ENCODE assay signal across 1 cellular context in the genomic region with DNA sequence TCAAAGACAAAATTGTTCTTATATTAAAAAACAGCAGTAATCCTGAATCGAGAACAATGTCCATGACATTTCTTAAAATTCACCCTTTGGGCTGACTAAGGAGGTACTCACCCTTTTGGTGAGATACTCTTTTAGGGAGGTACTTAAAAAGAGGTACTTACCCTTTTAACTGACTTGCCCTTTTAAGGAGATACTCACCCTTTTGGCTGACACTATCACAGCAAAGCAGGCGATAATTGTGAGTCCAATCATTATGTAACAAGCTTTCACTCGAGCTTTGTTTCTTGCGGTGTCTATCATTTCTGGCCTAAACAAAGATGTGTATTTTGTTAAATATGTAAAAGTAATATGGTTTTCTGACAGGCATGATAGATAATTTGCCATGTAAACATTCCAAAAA.
TF ChIP-seq lines count a peak whose summit lies in the region.

No MANE protein-coding gene starts in this region.

TF ChIP-seq in K562, 482 proteins besides CTCF, POLR2A, EP300 and RAD21:
- TF ChIP-seq TCF7L2 (IDR thresholded peaks at IDR 0.05; ENCODE audit: low read depth, low read length) (no peak), ZNF57 (CRISPR knock-in tag; IDR thresholded peaks at IDR 0.05) (no peak), TCF3 (CRISPR knock-in tag; IDR thresholded peaks at IDR 0.05) (0 out of 2 replicates have a peak, but pooled peaks have one; percentile 38), CBFA2T3 (IDR thresholded peaks at IDR 0.05) (peak; percentile 50; the same call in 1 of the 2 replicates), FOXM1 (IDR thresholded peaks at IDR 0.05; ENCODE audit: low read depth) (0 out of 2 replicates have a peak, but pooled peaks have one; percentile 49), FOXM1 (CRISPR knock-in tag; IDR thresholded peaks at IDR 0.05; ENCODE audit: low read depth) (no peak), TEAD4 (IDR thresholded peaks at IDR 0.05; ENCODE audit: low read length) (peak; percentile 25; the same call in 1 of the 2 replicates), TEAD4 (CRISPR knock-in tag; IDR thresholded peaks at IDR 0.05; ENCODE audit: borderline replicate concordance) (no peak), TAL1 (IDR thresholded peaks at IDR 0.05) (peak; percentile 25; the same call in 1 of the 2 replicates), ZNF717 (CRISPR knock-in tag; IDR thresholded peaks at IDR 0.05) (no peak), ARID1B (IDR thresholded peaks at IDR 0.05) (peak; percentile 51), POLR2G (IDR thresholded peaks at IDR 0.05; ENCODE audit: low read depth, low read length) (no peak), STAT5A (IDR thresholded peaks at IDR 0.05; ENCODE audit: borderline replicate concordance, low read length) (0 out of 2 replicates have a peak, but pooled peaks have one; percentile 17), NR2C1 (IDR thresholded peaks at IDR 0.05) (no peak), NR2C1 (tag; IDR thresholded peaks at IDR 0.05) (no peak), SNIP1 (IDR thresholded peaks at IDR 0.05; ENCODE audit: low read depth) (peak; percentile 85), MTF1 (CRISPR knock-in tag; IDR thresholded peaks at IDR 0.05; ENCODE audit: borderline replicate concordance) (no peak), SOX6 (IDR thresholded peaks at IDR 0.05) (0 out of 2 replicates have a peak, but pooled peaks have one; percentile 29), RFX1 (IDR thresholded peaks at IDR 0.05) (no peak), DPF2 (IDR thresholded peaks at IDR 0.05) (0 out of 2 replicates have a peak, but pooled peaks have one; percentile 29), CREBBP (IDR thresholded peaks at IDR 0.05; ENCODE audit: low read depth, low read length) (no peak), GTF2E2 (tag; IDR thresholded peaks at IDR 0.05) (no peak), ZBTB1 (CRISPR knock-in tag; IDR thresholded peaks at IDR 0.05; ENCODE audit: borderline replicate concordance, low read depth) (no peak), MEIS2 (IDR thresholded peaks at IDR 0.05; ENCODE audit: partially characterized antibody) (peak; percentile 42), SRF (CRISPR knock-in tag; IDR thresholded peaks at IDR 0.05) (peak in 1 of 2 experiments; percentile 88; a peak in 2 of 4 replicates), ZFP36 (IDR thresholded peaks at IDR 0.05; ENCODE audit: low read depth, low read length, partially characterized antibody) (no peak), ZNF445 (CRISPR knock-in tag; IDR thresholded peaks at IDR 0.05; ENCODE audit: low read depth) (no peak), NCOR1 (IDR thresholded peaks at IDR 0.05) (0 out of 2 replicates have a peak, but pooled peaks have one; percentile 19)
- TF ChIP-seq, protein P1, sequence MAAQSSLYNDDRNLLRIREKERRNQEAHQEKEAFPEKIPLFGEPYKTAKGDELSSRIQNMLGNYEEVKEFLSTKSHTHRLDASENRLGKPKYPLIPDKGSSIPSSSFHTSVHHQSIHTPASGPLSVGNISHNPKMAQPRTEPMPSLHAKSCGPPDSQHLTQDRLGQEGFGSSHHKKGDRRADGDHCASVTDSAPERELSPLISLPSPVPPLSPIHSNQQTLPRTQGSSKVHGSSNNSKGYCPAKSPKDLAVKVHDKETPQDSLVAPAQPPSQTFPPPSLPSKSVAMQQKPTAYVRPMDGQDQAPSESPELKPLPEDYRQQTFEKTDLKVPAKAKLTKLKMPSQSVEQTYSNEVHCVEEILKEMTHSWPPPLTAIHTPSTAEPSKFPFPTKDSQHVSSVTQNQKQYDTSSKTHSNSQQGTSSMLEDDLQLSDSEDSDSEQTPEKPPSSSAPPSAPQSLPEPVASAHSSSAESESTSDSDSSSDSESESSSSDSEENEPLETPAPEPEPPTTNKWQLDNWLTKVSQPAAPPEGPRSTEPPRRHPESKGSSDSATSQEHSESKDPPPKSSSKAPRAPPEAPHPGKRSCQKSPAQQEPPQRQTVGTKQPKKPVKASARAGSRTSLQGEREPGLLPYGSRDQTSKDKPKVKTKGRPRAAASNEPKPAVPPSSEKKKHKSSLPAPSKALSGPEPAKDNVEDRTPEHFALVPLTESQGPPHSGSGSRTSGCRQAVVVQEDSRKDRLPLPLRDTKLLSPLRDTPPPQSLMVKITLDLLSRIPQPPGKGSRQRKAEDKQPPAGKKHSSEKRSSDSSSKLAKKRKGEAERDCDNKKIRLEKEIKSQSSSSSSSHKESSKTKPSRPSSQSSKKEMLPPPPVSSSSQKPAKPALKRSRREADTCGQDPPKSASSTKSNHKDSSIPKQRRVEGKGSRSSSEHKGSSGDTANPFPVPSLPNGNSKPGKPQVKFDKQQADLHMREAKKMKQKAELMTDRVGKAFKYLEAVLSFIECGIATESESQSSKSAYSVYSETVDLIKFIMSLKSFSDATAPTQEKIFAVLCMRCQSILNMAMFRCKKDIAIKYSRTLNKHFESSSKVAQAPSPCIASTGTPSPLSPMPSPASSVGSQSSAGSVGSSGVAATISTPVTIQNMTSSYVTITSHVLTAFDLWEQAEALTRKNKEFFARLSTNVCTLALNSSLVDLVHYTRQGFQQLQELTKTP (IDR thresholded peaks at IDR 0.05; ENCODE audit: low read depth in 1 of 2, partially characterized antibody in 2 of 2), result no peak
- TF ChIP-seq, protein P2, sequence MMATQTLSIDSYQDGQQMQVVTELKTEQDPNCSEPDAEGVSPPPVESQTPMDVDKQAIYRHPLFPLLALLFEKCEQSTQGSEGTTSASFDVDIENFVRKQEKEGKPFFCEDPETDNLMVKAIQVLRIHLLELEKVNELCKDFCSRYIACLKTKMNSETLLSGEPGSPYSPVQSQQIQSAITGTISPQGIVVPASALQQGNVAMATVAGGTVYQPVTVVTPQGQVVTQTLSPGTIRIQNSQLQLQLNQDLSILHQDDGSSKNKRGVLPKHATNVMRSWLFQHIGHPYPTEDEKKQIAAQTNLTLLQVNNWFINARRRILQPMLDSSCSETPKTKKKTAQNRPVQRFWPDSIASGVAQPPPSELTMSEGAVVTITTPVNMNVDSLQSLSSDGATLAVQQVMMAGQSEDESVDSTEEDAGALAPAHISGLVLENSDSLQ (IDR thresholded peaks at IDR 0.05), result peak; percentile 63
